ENCODE assay signal across 1 cellular context in genomic region chr1:99728494-99729235, GRCh38.
TF ChIP-seq lines count a peak whose summit lies in the region.

No MANE protein-coding gene starts in this region.

TF ChIP-seq in GM23338, 12 proteins besides CTCF, POLR2A, EP300 and RAD21:
- TF ChIP-seq, protein P1, sequence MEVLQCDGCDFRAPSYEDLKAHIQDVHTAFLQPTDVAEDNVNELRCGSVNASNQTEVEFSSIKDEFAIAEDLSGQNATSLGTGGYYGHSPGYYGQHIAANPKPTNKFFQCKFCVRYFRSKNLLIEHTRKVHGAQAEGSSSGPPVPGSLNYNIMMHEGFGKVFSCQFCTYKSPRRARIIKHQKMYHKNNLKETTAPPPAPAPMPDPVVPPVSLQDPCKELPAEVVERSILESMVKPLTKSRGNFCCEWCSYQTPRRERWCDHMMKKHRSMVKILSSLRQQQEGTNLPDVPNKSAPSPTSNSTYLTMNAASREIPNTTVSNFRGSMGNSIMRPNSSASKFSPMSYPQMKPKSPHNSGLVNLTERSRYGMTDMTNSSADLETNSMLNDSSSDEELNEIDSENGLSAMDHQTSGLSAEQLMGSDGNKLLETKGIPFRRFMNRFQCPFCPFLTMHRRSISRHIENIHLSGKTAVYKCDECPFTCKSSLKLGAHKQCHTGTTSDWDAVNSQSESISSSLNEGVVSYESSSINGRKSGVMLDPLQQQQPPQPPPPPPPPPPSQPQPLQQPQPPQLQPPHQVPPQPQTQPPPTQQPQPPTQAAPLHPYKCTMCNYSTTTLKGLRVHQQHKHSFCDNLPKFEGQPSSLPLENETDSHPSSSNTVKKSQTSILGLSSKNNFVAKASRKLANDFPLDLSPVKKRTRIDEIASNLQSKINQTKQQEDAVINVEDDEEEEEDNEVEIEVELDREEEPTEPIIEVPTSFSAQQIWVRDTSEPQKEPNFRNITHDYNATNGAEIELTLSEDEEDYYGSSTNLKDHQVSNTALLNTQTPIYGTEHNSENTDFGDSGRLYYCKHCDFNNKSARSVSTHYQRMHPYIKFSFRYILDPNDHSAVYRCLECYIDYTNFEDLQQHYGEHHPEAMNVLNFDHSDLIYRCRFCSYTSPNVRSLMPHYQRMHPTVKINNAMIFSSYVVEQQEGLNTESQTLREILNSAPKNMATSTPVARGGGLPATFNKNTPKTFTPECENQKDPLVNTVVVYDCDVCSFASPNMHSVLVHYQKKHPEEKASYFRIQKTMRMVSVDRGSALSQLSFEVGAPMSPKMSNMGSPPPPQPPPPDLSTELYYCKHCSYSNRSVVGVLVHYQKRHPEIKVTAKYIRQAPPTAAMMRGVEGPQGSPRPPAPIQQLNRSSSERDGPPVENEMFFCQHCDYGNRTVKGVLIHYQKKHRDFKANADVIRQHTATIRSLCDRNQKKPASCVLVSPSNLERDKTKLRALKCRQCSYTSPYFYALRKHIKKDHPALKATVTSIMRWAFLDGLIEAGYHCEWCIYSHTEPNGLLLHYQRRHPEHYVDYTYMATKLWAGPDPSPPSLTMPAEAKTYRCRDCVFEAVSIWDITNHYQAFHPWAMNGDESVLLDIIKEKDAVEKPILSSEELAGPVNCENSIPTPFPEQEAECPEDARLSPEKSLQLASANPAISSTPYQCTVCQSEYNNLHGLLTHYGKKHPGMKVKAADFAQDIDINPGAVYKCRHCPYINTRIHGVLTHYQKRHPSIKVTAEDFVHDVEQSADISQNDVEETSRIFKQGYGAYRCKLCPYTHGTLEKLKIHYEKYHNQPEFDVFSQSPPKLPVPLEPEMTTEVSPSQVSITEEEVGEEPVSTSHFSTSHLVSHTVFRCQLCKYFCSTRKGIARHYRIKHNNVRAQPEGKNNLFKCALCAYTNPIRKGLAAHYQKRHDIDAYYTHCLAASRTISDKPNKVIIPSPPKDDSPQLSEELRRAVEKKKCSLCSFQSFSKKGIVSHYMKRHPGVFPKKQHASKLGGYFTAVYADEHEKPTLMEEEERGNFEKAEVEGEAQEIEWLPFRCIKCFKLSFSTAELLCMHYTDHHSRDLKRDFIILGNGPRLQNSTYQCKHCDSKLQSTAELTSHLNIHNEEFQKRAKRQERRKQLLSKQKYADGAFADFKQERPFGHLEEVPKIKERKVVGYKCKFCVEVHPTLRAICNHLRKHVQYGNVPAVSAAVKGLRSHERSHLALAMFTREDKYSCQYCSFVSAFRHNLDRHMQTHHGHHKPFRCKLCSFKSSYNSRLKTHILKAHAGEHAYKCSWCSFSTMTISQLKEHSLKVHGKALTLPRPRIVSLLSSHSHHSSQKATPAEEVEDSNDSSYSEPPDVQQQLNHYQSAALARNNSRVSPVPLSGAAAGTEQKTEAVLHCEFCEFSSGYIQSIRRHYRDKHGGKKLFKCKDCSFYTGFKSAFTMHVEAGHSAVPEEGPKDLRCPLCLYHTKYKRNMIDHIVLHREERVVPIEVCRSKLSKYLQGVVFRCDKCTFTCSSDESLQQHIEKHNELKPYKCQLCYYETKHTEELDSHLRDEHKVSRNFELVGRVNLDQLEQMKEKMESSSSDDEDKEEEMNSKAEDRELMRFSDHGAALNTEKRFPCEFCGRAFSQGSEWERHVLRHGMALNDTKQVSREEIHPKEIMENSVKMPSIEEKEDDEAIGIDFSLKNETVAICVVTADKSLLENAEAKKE (CRISPR knock-in tag; IDR thresholded peaks at IDR 0.05) = no peak
- no peak for TF ChIP-seq STAT1 (IDR thresholded peaks at IDR 0.05; ENCODE audit: unreplicated experiment)
- TF ChIP-seq NANOG (IDR thresholded peaks at IDR 0.05; ENCODE audit: borderline replicate concordance) = no peak
- TF ChIP-seq EZH2phosphoT487 (IDR thresholded peaks at IDR 0.05; ENCODE audit: unreplicated experiment) = no peak
- TF ChIP-seq EZH2 (IDR thresholded peaks at IDR 0.05; ENCODE audit: low read depth, unreplicated experiment) = no peak
- TF ChIP-seq ZNF114 (CRISPR knock-in tag; IDR thresholded peaks at IDR 0.05) = no peak
- no peak for TF ChIP-seq CREB1 (CRISPR knock-in tag; IDR thresholded peaks at IDR 0.05; ENCODE audit: low read depth)
- no peak for TF ChIP-seq JUNB (IDR thresholded peaks at IDR 0.05; ENCODE audit: unreplicated experiment)
- no peak for TF ChIP-seq ETS1 (IDR thresholded peaks at IDR 0.05)
- no peak for TF ChIP-seq ZNF331 (CRISPR knock-in tag; IDR thresholded peaks at IDR 0.05; ENCODE audit: low read depth)
- no peak for TF ChIP-seq POLR2AphosphoS5 (IDR thresholded peaks at IDR 0.05; ENCODE audit: low read depth)
- TF ChIP-seq, protein P2, sequence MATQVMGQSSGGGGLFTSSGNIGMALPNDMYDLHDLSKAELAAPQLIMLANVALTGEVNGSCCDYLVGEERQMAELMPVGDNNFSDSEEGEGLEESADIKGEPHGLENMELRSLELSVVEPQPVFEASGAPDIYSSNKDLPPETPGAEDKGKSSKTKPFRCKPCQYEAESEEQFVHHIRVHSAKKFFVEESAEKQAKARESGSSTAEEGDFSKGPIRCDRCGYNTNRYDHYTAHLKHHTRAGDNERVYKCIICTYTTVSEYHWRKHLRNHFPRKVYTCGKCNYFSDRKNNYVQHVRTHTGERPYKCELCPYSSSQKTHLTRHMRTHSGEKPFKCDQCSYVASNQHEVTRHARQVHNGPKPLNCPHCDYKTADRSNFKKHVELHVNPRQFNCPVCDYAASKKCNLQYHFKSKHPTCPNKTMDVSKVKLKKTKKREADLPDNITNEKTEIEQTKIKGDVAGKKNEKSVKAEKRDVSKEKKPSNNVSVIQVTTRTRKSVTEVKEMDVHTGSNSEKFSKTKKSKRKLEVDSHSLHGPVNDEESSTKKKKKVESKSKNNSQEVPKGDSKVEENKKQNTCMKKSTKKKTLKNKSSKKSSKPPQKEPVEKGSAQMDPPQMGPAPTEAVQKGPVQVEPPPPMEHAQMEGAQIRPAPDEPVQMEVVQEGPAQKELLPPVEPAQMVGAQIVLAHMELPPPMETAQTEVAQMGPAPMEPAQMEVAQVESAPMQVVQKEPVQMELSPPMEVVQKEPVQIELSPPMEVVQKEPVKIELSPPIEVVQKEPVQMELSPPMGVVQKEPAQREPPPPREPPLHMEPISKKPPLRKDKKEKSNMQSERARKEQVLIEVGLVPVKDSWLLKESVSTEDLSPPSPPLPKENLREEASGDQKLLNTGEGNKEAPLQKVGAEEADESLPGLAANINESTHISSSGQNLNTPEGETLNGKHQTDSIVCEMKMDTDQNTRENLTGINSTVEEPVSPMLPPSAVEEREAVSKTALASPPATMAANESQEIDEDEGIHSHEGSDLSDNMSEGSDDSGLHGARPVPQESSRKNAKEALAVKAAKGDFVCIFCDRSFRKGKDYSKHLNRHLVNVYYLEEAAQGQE (IDR thresholded peaks at IDR 0.05; ENCODE audit: unreplicated experiment) = no peak
